In the genomic region with DNA sequence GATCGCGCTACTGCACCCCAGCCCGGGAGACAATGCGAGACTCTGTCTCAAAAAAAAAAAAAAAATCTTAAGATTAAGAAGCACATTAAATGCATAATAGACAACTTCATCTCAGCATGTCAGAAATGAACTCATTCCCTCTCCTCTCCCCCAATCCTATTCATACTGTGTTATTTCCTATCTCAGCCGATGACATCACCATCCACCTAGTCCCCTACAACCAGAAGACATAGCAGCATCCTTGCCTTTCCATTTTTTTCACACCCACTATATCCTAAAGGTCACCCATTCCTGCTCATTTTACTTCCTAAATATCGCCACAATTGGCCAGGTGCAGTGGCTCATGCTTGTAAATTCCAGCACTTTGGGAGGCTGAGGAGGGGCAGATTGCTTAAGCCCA, we compare ENCODE assay signal across 27 cellular contexts.
DNase-seq lines count a peak whose midpoint lies in the region; ATAC-seq, FAIRE-seq and TF ChIP-seq lines count a peak whose summit lies in the region.
"Had no signal": no experiment of that assay in that cellular context is flagged by ENCODE, and none has a peak within 500 bp of the region (broad histone marks: within the 10 kb centered on the region; RNA-seq: fewer than 3 reads in every experiment).

No MANE protein-coding gene starts in this region.

- H3K27me3 ChIP-seq in HepG2 (ENCODE audit: control insufficient read depth in 1 of 2, insufficient read depth in 2 of 2, low read length in 2 of 2), result no peaks in the 10 kb centered on the region; a peak in 1 of 5 replicates
- no peaks in the 10 kb centered on the region for H3K27me3 ChIP-seq in right lobe of liver
- H3K27me3 ChIP-seq in Karpas-422 (ENCODE audit: low read length), result no peaks in the 10 kb centered on the region
- H3K27me3 ChIP-seq in osteoblast (ENCODE audit: insufficient read depth, low read length), result no peaks in the 10 kb centered on the region
- H3K27me3 ChIP-seq in colonic mucosa, result no peaks in the 10 kb centered on the region
- H3K27me3 ChIP-seq: BE2C, BLaER1 had no signal

- TF ChIP-seq CTCF in HepG2 (CRISPR knock-in tag; IDR thresholded peaks at IDR 0.05) (no peak), right lobe of liver (IDR thresholded peaks at IDR 0.05) (no peak), 22Rv1 (IDR thresholded peaks at IDR 0.05) (no peak), osteoblast (IDR thresholded peaks at IDR 0.05; ENCODE audit: extremely low read depth, low read depth, low read length) (no peak), colonic mucosa (IDR thresholded peaks at IDR 0.05) (no peak)

- ATAC-seq in HepG2 (no peak), right lobe of liver (no peak)
- ATAC-seq: GM12878 had no signal

- CTCF ChIA-PET in HepG2 (lab: Yijun Ruan, JAX; ENCODE audit: low intra/inter-chr PET ratio, low total read pairs), result no interaction called here

- H3K27ac ChIP-seq in HepG2 (ENCODE audit: extremely low read length, insufficient read depth, low read length) (no peak overlapping the region), right lobe of liver (no peak overlapping the region), 22Rv1 (peak overlapping the region; percentile 96), Karpas-422 (ENCODE audit: low read length) (peak overlapping the region; percentile 86), osteoblast (ENCODE audit: low read depth, low read length) (no peak overlapping the region), colonic mucosa (no peak overlapping the region)
- H3K27ac ChIP-seq: BLaER1 had no signal

- FAIRE-seq in HepG2 (lab: Jason Lieb, UNC), result no peak
- FAIRE-seq: A204.1, GM12878, GM12892, GM18507 had no signal

- no peak for DNase-seq in HepG2 (ENCODE audit: low spot score)
- no peak for DNase-seq in right lobe of liver
- no peak for DNase-seq in Karpas-422
- DNase-seq in osteoblast (ENCODE audit: insufficient read length, low spot score, missing footprints), result peak; percentile 11
- DNase-seq in posterior vena cava (ENCODE audit: low spot score), result no peak
- DNase-seq in colonic mucosa, result no peak
- DNase-seq: 8988T; ACHN; BE2C; C1 segment of cervical spinal cord; CD4-positive, alpha-beta memory T cell; CD4-positive, CD25-positive, alpha-beta regulatory T cell; CD8-positive, alpha-beta memory T cell; COR-L47; DMS 273 treated with DMSO at 0.1 percent for 48 hours; DMS153; DMS53; DMS79; DND-41; EL; GDM1 had no signal

- TF ChIP-seq EP300 in HepG2 (IDR thresholded peaks at IDR 0.05; ENCODE audit: low read depth in 2 of 2, low read length in 2 of 2) (no peak), HepG2 (CRISPR knock-in tag; IDR thresholded peaks at IDR 0.05; ENCODE audit: borderline replicate concordance) (no peak)

- TF ChIP-seq POLR2A in HepG2 (IDR thresholded peaks at IDR 0.05; ENCODE audit: insufficient read depth in 1 of 2, low read depth in 2 of 2, low read length in 2 of 2) (no peak), right lobe of liver (IDR thresholded peaks at IDR 0.05) (no peak)

- H3K4me2 ChIP-seq in HepG2 (ENCODE audit: low read depth, low read length) (no peak overlapping the region), Karpas-422 (ENCODE audit: low read depth, low read length, poor library complexity, severe bottlenecking) (no peak overlapping the region), osteoblast (ENCODE audit: insufficient read depth, low read length) (no peak overlapping the region)
- H3K4me2 ChIP-seq: BLaER1 had no signal

- POLR2A ChIA-PET in HepG2 (lab: Yijun Ruan, JAX), result no interaction called here

- no peaks in the 10 kb centered on the region for H3K4me1 ChIP-seq in HepG2 (ENCODE audit: insufficient read depth, low read length)
- H3K4me1 ChIP-seq in right lobe of liver, result no peaks in the 10 kb centered on the region
- peaks cover 77% of the 10 kb centered on the region for H3K4me1 ChIP-seq in Karpas-422 (ENCODE audit: low read length)
- peaks cover 4% of the 10 kb centered on the region for H3K4me1 ChIP-seq in osteoblast (ENCODE audit: insufficient read depth, low read length)
- no peaks in the 10 kb centered on the region for H3K4me1 ChIP-seq in colonic mucosa
- H3K4me1 ChIP-seq: BE2C, BLaER1 had no signal

- H3K36me3 ChIP-seq in HepG2 (replicated peaks in 1 of 2; ENCODE audit: control insufficient read depth in 1 of 2, insufficient read depth in 2 of 2, low read length in 2 of 2) (no peaks in the 10 kb centered on the region), right lobe of liver (no peaks in the 10 kb centered on the region), Karpas-422 (ENCODE audit: insufficient read depth, low read length) (no peaks in the 10 kb centered on the region), osteoblast (ENCODE audit: insufficient read depth, low read length) (peaks cover 6% of the 10 kb centered on the region), colonic mucosa (no peaks in the 10 kb centered on the region)

- H2AFZ ChIP-seq in HepG2 (ENCODE audit: low read length), result no peak overlapping the region
- no peak overlapping the region for H2AFZ ChIP-seq in Karpas-422 (ENCODE audit: low read length)
- H2AFZ ChIP-seq in osteoblast (ENCODE audit: low read length), result no peak overlapping the region

- no peaks in the 10 kb centered on the region for H4K20me1 ChIP-seq in HepG2 (ENCODE audit: insufficient read depth, low read length)
- no peaks in the 10 kb centered on the region for H4K20me1 ChIP-seq in Karpas-422 (ENCODE audit: insufficient read depth, low read depth, low read length)
- no peaks in the 10 kb centered on the region for H4K20me1 ChIP-seq in osteoblast (ENCODE audit: insufficient read depth, low read length)
- H4K20me1 ChIP-seq: BLaER1 had no signal

- BruUV-seq in HepG2 (replicated peaks; lab: Mats Ljungman, UMichigan), result no TSS peak

- H3K9me2 ChIP-seq in Karpas-422 (replicated peaks; ENCODE audit: insufficient read depth, low read length), result no peaks in the 10 kb centered on the region

- H3K9ac ChIP-seq in HepG2 (ENCODE audit: insufficient read depth, low read depth, low read length), result no peak overlapping the region
- H3K9ac ChIP-seq in Karpas-422 (ENCODE audit: low read length), result no peak overlapping the region
- H3K9ac ChIP-seq in colonic mucosa (ENCODE audit: low read depth in 2 of 2, low read length in 2 of 2), result no peak overlapping the region
- H3K9ac ChIP-seq: BLaER1 had no signal

- intact Hi-C loops in HepG2 (cut with micrococcal nuclease; ENCODE audit: unreplicated experiment), result no loop called here
- intact Hi-C loops in right lobe of liver (cut with DNase I), result no loop called here
- intact Hi-C loops in posterior vena cava (cut with DNase I), result no loop called here
- intact Hi-C loops in colonic mucosa (cut with DNase I), result no loop called here

- 95% methylated on average over 6 of the region's 6 CpGs for WGBS in HepG2 (ENCODE audit: low lambda C conversion rate)
- WGBS in right lobe of liver (ENCODE audit: insufficient coverage, low coverage, low lambda C conversion rate, missing lambda C conversion rate), result 91% methylated on average over 4 of the region's 6 CpGs

- in situ Hi-C loops in HepG2 (cut with HindIII; ENCODE audit: extremely low pct_ligation_motif_present, low pct_unique_long_range_greater_than_20kb), result no loop called here

- H3K4me3 ChIP-seq in HepG2 (replicated peaks in 1 of 3; ENCODE audit: insufficient read depth in 1 of 3, low read depth in 2 of 3, low read length in 3 of 3) (no peak overlapping the region), right lobe of liver (no peak overlapping the region), Karpas-422 (ENCODE audit: low read length) (no peak overlapping the region), osteoblast (ENCODE audit: insufficient read depth, low read length) (no peak overlapping the region), colonic mucosa (no peak overlapping the region)
- H3K4me3 ChIP-seq: BLaER1, GM12878 had no signal

- H3K79me2 ChIP-seq in HepG2 (ENCODE audit: insufficient read depth, low read length) (no peaks in the 10 kb centered on the region), Karpas-422 (ENCODE audit: low read length) (peaks cover 8% of the 10 kb centered on the region; the same call in 1 of the 2 replicates), osteoblast (ENCODE audit: insufficient read depth, low read length) (no peaks in the 10 kb centered on the region)

- H3K9me3 ChIP-seq in HepG2 (ENCODE audit: low read length) (no peaks in the 10 kb centered on the region), right lobe of liver (no peaks in the 10 kb centered on the region), Karpas-422 (ENCODE audit: low read length) (no peaks in the 10 kb centered on the region), osteoblast (ENCODE audit: low read depth, low read length) (no peaks in the 10 kb centered on the region), colonic mucosa (no peaks in the 10 kb centered on the region)
- H3K9me3 ChIP-seq: BE2C had no signal

- no peak for TF ChIP-seq RAD21 in HepG2 (CRISPR knock-in tag; IDR thresholded peaks at IDR 0.05)

TF ChIP-seq in HepG2, 621 proteins besides CTCF, POLR2A, EP300 and RAD21:
- TF ChIP-seq ZNF354B (CRISPR knock-in tag; IDR thresholded peaks at IDR 0.05), result no peak
- TF ChIP-seq ATF7 (IDR thresholded peaks at IDR 0.05), result peak; percentile 92
- TF ChIP-seq ATF7 (CRISPR knock-in tag; IDR thresholded peaks at IDR 0.05), result no peak
- peak; percentile 51; the same call in 1 of the 2 replicates for TF ChIP-seq CREB1 (IDR thresholded peaks at IDR 0.05)
- no peak for TF ChIP-seq CREB1 (CRISPR knock-in tag; IDR thresholded peaks at IDR 0.05)

Comparison
In these comparisons a context has a peak if more than half of its experiments do, and no peak if none do; other contexts are left out.
1. H3K27ac ChIP-seq: peak in 22Rv1 (single experiment) and Karpas-422 (single experiment); none in HepG2 (single experiment), right lobe of liver (0 of 3), osteoblast (single experiment) and colonic mucosa (single experiment).